Comparison of ENCODE assay signal across 16 cellular contexts in the genomic region with DNA sequence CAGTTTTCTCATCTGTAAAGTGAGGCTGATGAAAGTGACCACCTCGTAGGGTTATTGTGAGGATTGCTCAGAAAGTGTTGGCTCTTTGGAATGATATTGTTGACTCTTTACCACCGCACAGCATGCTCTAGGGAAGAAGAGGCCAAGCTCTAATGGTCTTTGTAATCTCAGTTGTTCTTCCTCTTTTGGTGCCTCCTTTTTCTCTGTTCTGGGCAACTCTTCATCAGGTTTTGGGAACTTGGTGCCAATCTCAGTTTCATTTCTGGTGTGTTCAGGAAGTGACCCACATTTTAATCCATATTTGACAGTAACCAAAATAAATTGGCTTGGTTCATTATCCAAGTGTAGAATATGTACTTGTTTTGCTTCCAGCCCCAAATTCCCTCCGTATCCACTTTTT. TPM values are rescaled to one million over a fixed set of nuclear protein-coding genes. Genes with fewer than 3 reads are reported as not detected.
DNase-seq lines count a peak whose midpoint lies in the region; ATAC-seq and TF ChIP-seq lines count a peak whose summit lies in the region.
"Had no signal": no experiment of that assay in that cellular context is flagged by ENCODE, and none has a peak within 500 bp of the region (broad histone marks: within the 10 kb centered on the region; RNA-seq: fewer than 3 reads in every experiment).

No MANE protein-coding gene starts in this region.

- WGBS in upper lobe of left lung, 2 donors, result 74 to 75% methylated on average over 3 of the region's 3 CpGs

- H3K4me3 ChIP-seq in upper lobe of left lung, result no peak overlapping the region
- H3K4me3 ChIP-seq: A549, sigmoid colon, thyroid gland had no signal

- H3K9me3 ChIP-seq in upper lobe of left lung, result no peaks in the 10 kb centered on the region
- H3K9me3 ChIP-seq: A549, sigmoid colon, thyroid gland had no signal

- peak in 1 of 2 donors; percentile 57 for ATAC-seq in upper lobe of left lung (ENCODE audit: low FRiP score in 2 of 2)
- ATAC-seq in GM19035 (IDR thresholded peaks at IDR 0.05; ENCODE audit: unreplicated experiment), result no peak
- ATAC-seq: A549 had no signal

- H3K27ac Mint-ChIP-seq in activated naive CD4-positive, alpha-beta T cell treated with anti-CD3 and anti-CD28 coated beads, Interleukin-2, amount 50 U/mL, for 24 hours, result peak overlapping the region; percentile 12
- no peak overlapping the region for H3K27ac Mint-ChIP-seq in activated naive CD4-positive, alpha-beta T cell treated with anti-CD3 and anti-CD28 coated beads for 36 hours
- H3K27ac Mint-ChIP-seq: activated naive CD8-positive, alpha-beta T cell treated with anti-CD3 and anti-CD28 coated beads for 36 hours had no signal

- no peaks in the 10 kb centered on the region for H3K27me3 ChIP-seq in upper lobe of left lung
- H3K27me3 ChIP-seq: sigmoid colon, thyroid gland had no signal

- no peaks in the 10 kb centered on the region for H3K36me3 ChIP-seq in upper lobe of left lung
- H3K36me3 ChIP-seq: sigmoid colon, thyroid gland had no signal

- H3K4me3 Mint-ChIP-seq in activated naive CD4-positive, alpha-beta T cell treated with anti-CD3 and anti-CD28 coated beads, Interleukin-2, amount 50 U/mL, for 24 hours, result no peak overlapping the region
- H3K4me3 Mint-ChIP-seq in activated naive CD4-positive, alpha-beta T cell treated with anti-CD3 and anti-CD28 coated beads for 36 hours, result no peak overlapping the region
- H3K4me3 Mint-ChIP-seq: activated naive CD8-positive, alpha-beta T cell treated with anti-CD3 and anti-CD28 coated beads for 36 hours had no signal

- H3K4me1 ChIP-seq in upper lobe of left lung, result peaks cover 14 to 38% (median 27%) of the 10 kb centered on the region in 4 donors
- H3K4me1 ChIP-seq: sigmoid colon, thyroid gland had no signal

- intact Hi-C loops in activated naive CD4-positive, alpha-beta T cell treated with anti-CD3 and anti-CD28 coated beads for 36 hours (cut with micrococcal nuclease), result no loop called here

- TF ChIP-seq CTCF in upper lobe of left lung (IDR thresholded peaks at IDR 0.05), result no peak

- TF ChIP-seq EP300 in upper lobe of left lung (IDR thresholded peaks at IDR 0.05), result no peak

- peak overlapping the region; percentile 23 to 64 (median 48) for H3K27ac ChIP-seq in upper lobe of left lung
- H3K27ac ChIP-seq: A549, sigmoid colon, thyroid gland had no signal

- TF ChIP-seq POLR2A in upper lobe of left lung (IDR thresholded peaks at IDR 0.05), result no peak

- DNase-seq in activated naive CD4-positive, alpha-beta T cell treated with anti-CD3 and anti-CD28 coated beads for 36 hours, result no peak
- DNase-seq in NAMALWA (ENCODE audit: low spot score) (peak; percentile 55), germinal center (ENCODE audit: low spot score) (peak; percentile 64), upper lobe of left lung (no peak), Ammon's horn (ENCODE audit: low spot score) (no peak), T-helper 9 cell (no peak)
- DNase-seq: activated naive CD8-positive, alpha-beta T cell treated with anti-CD3 and anti-CD28 coated beads for 36 hours; DND-41; NCI-H1092; NCI-H82; sigmoid colon; T-helper 2 cell; thyroid gland had no signal

- CTCF ChIA-PET in activated naive CD4-positive, alpha-beta T cell treated with anti-CD3 and anti-CD28 coated beads for 36 hours (lab: Charles Lee), result no interaction called here

- peaks cover 60% of the 10 kb centered on the region for H3K4me1 Mint-ChIP-seq in activated naive CD4-positive, alpha-beta T cell treated with anti-CD3 and anti-CD28 coated beads, Interleukin-2, amount 50 U/mL, for 24 hours
- H3K4me1 Mint-ChIP-seq in activated naive CD4-positive, alpha-beta T cell treated with anti-CD3 and anti-CD28 coated beads for 36 hours (ENCODE audit: low read depth), result peaks cover 49% of the 10 kb centered on the region

- H3K36me3 Mint-ChIP-seq in activated naive CD4-positive, alpha-beta T cell treated with anti-CD3 and anti-CD28 coated beads, Interleukin-2, amount 50 U/mL, for 24 hours, result peaks cover 8% of the 10 kb centered on the region
- no peaks in the 10 kb centered on the region for H3K36me3 Mint-ChIP-seq in activated naive CD4-positive, alpha-beta T cell treated with anti-CD3 and anti-CD28 coated beads for 36 hours (ENCODE audit: low read depth)

- H3K9me3 Mint-ChIP-seq in activated naive CD4-positive, alpha-beta T cell treated with anti-CD3 and anti-CD28 coated beads, Interleukin-2, amount 50 U/mL, for 24 hours, result no peaks in the 10 kb centered on the region
- no peaks in the 10 kb centered on the region for H3K9me3 Mint-ChIP-seq in activated naive CD4-positive, alpha-beta T cell treated with anti-CD3 and anti-CD28 coated beads for 36 hours
- H3K9me3 Mint-ChIP-seq: activated naive CD8-positive, alpha-beta T cell treated with anti-CD3 and anti-CD28 coated beads for 36 hours had no signal

- no peaks in the 10 kb centered on the region for H3K27me3 Mint-ChIP-seq in activated naive CD4-positive, alpha-beta T cell treated with anti-CD3 and anti-CD28 coated beads, Interleukin-2, amount 50 U/mL, for 24 hours
- no peaks in the 10 kb centered on the region for H3K27me3 Mint-ChIP-seq in activated naive CD4-positive, alpha-beta T cell treated with anti-CD3 and anti-CD28 coated beads for 36 hours (ENCODE audit: low read depth)
- H3K27me3 Mint-ChIP-seq: activated naive CD8-positive, alpha-beta T cell treated with anti-CD3 and anti-CD28 coated beads for 36 hours had no signal

RNA-seq across cellular contexts. Expression of gene ARHGAP26, which starts 25.1 kb away (rescaled TPM):
- 10 to 100 TPM; 17.0 to 19.5 TPM for total RNA-seq in activated naive CD4-positive, alpha-beta T cell treated with anti-CD3 and anti-CD28 coated beads for 36 hours
- 10 to 100 TPM; 34.9 to 90.1 (median 38.9) TPM for total RNA-seq in upper lobe of left lung

Comparison
In these comparisons a context has a peak if more than half of its experiments do, and no peak if none do; other contexts are left out.
1. DNase-seq: peak in NAMALWA (single experiment) and germinal center (single experiment); none in activated naive CD4-positive, alpha-beta T cell treated with anti-CD3 and anti-CD28 coated beads for 36 hours (single experiment), upper lobe of left lung (0 of 2), Ammon's horn (single experiment) and T-helper 9 cell (single experiment).